8 cellular contexts compared by ENCODE assay signal in the genomic region with DNA sequence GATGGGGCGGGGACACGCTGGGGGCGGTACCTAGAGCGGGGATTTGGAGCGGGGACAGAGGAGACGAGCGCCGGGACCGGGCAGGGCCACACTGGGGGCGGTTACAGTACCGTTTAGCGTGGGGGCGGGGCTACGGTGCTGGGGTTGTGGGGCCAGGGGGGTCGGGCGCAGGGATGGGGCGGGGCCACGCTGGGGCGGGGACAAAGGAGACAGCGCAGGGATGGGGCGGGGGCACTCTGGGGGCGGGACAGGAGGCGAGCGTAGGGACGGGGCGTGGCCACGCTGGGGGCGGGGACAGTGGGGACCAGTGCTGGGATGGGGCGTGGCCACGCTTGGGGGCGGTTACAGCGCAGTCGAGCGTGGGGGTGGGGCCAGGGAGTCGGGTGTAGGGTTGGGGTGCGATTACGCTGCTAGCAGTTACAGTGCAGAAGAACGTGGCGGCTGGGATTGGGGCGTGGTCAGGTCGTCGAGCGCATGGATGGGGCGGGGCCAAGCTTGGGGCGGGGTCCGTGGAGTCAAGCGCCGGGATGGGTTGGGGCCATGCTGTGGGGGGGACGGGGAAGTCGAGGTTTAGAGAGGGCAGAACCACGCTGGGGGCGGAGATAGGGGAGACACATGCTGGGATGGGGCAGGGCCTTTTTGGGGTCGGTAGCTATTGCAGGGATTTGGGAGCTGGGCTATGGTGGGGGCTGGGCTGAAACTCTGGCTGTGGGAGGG. TPM values are rescaled to one million over a fixed set of nuclear protein-coding genes. Genes with fewer than 3 reads are reported as not detected.
DNase-seq lines count a peak whose midpoint lies in the region; ATAC-seq and TF ChIP-seq lines count a peak whose summit lies in the region.

No MANE protein-coding gene starts in this region.

- ATAC-seq in CD8-positive, alpha-beta T cell: peak; percentile 74
- peak; percentile 53 for ATAC-seq in GM21515 (IDR thresholded peaks at IDR 0.05; ENCODE audit: unreplicated experiment)

- no peaks in the 10 kb centered on the region for H3K9me3 Mint-ChIP-seq in CD8-positive, alpha-beta T cell

- peak overlapping the region; percentile 86 for H3K4me3 ChIP-seq in CD8-positive, alpha-beta T cell (ENCODE audit: low read depth, low read length)
- H3K4me3 ChIP-seq in HUES64 (ENCODE audit: low read length) (peak overlapping the region; percentile 84), NT2/D1 (ENCODE audit: insufficient read length, low read depth) (peak overlapping the region; percentile 91), endocrine pancreas (ENCODE audit: control insufficient read depth, insufficient read depth, low read length) (no peak overlapping the region), mesodermal cell (ENCODE audit: extremely low read depth, insufficient read depth, low read length, poor library complexity, severe bottlenecking) (peak overlapping the region; percentile 88)

- no peaks in the 10 kb centered on the region for H3K27me3 ChIP-seq in CD8-positive, alpha-beta T cell (ENCODE audit: insufficient read depth, low read length)
- no peaks in the 10 kb centered on the region for H3K27me3 ChIP-seq in HUES64 (ENCODE audit: insufficient read depth, low read length)
- no peaks in the 10 kb centered on the region for H3K27me3 ChIP-seq in NT2/D1 (ENCODE audit: insufficient read depth, insufficient read length)
- H3K27me3 ChIP-seq in endocrine pancreas (ENCODE audit: control insufficient read depth, insufficient read depth, low read length): no peaks in the 10 kb centered on the region

- H3K27me3 Mint-ChIP-seq in CD8-positive, alpha-beta T cell (ENCODE audit: low read depth): no peaks in the 10 kb centered on the region

- 2% methylated on average over 53 of the region's 53 CpGs for WGBS in HUES64
- WGBS in mesodermal cell (ENCODE audit: insufficient coverage in 2 of 2), 2 experiments: 2% methylated on average over 13 to 25 of the region's 53 CpGs

- H3K36me3 ChIP-seq in CD8-positive, alpha-beta T cell (ENCODE audit: insufficient read depth, low read length): peaks cover 9% of the 10 kb centered on the region
- H3K36me3 ChIP-seq in HUES64 (ENCODE audit: insufficient read depth, low read length): peaks cover 17% of the 10 kb centered on the region
- H3K36me3 ChIP-seq in NT2/D1 (ENCODE audit: insufficient read depth, insufficient read length, low read length): peaks cover 41% of the 10 kb centered on the region
- no peaks in the 10 kb centered on the region for H3K36me3 ChIP-seq in endocrine pancreas (ENCODE audit: control insufficient read depth, insufficient read depth, low read length)
- peaks cover 32% of the 10 kb centered on the region for H3K36me3 ChIP-seq in mesodermal cell (ENCODE audit: control insufficient read depth, insufficient read depth, low read length)

- peaks cover 12% of the 10 kb centered on the region for H3K4me1 ChIP-seq in CD8-positive, alpha-beta T cell (ENCODE audit: insufficient read depth, low read length)
- H3K4me1 ChIP-seq in HUES64 (ENCODE audit: insufficient read depth, low read length) (peaks cover 7% of the 10 kb centered on the region), NT2/D1 (ENCODE audit: insufficient read depth, insufficient read length) (peaks cover 31% of the 10 kb centered on the region), endocrine pancreas (ENCODE audit: control insufficient read depth, insufficient read depth, low read length) (no peaks in the 10 kb centered on the region), mesodermal cell (ENCODE audit: control insufficient read depth, insufficient read depth, low read length, poor library complexity, severe bottlenecking) (peaks cover 5% of the 10 kb centered on the region)

- POLR2A ChIA-PET in CD8-positive, alpha-beta T cell (lab: Charles Lee): interaction anchor here (0.6 to 2.2 kb wide), 6 partner anchors 11 to 1257 kb away, joined by 3 to 27 read pairs (median 5); partner anchors contain the start of genes CLPP, GTF2F1, KHSRP and PET100

- peak overlapping the region; percentile 92 for H3K4me3 Mint-ChIP-seq in CD8-positive, alpha-beta T cell

- TF ChIP-seq CTCF in CD8-positive, alpha-beta T cell (IDR thresholded peaks at IDR 0.05): no peak

- CTCF ChIA-PET in CD8-positive, alpha-beta T cell (lab: Charles Lee): no interaction called here

- no peaks in the 10 kb centered on the region for H3K9me3 ChIP-seq in CD8-positive, alpha-beta T cell (ENCODE audit: low read length)
- no peaks in the 10 kb centered on the region for H3K9me3 ChIP-seq in HUES64 (ENCODE audit: insufficient read depth, low read depth, low read length)
- no peaks in the 10 kb centered on the region for H3K9me3 ChIP-seq in NT2/D1 (ENCODE audit: insufficient read depth, low read length)
- no peaks in the 10 kb centered on the region for H3K9me3 ChIP-seq in endocrine pancreas (ENCODE audit: control insufficient read depth, low read length)
- H3K9me3 ChIP-seq in mesodermal cell (ENCODE audit: control insufficient read depth, low read length): no peaks in the 10 kb centered on the region

- peaks cover 14% of the 10 kb centered on the region for H3K4me1 Mint-ChIP-seq in CD8-positive, alpha-beta T cell (ENCODE audit: low read depth)

- intact Hi-C loops in CD8-positive, alpha-beta T cell (cut with DNase I, micrococcal nuclease): loop anchor here (1.0 to 10.0 kb wide), 13 partner anchors 12 to 751 kb away; partner anchors contain the start of genes GTF2F1 (in 2 of the 2), CLPP (in 1 of the 2), DUS3L (in 1 of the 2) and GPR108 (in 1 of the 2)

- DNase-seq in CD8-positive, alpha-beta T cell: peak; percentile 96 to 99 (median 98)
- peak; percentile 96 for DNase-seq in NT2/D1 (ENCODE audit: low read depth, low spot score)
- DNase-seq in activated CD8-positive, alpha-beta memory T cell treated with anti-CD3 and anti-CD28 coated beads, Interleukin-2, amount 50 U/mL, for 1 hour (ENCODE audit: extremely low read depth): peak; percentile 94
- peak; percentile 93 for DNase-seq in stimulated activated CD8-positive, alpha-beta memory T cell treated with anti-CD3 and anti-CD28 coated beads, Interleukin-12 subunit alpha, Interleukin-12 subunit beta, amount 100 ng/mL, for 4 hours (ENCODE audit: low read depth)

- peak overlapping the region; percentile 93 for H3K27ac Mint-ChIP-seq in CD8-positive, alpha-beta T cell

- peak overlapping the region; percentile 80 for H3K9ac ChIP-seq in HUES64 (ENCODE audit: low read depth, low read length)
- H3K9ac ChIP-seq in NT2/D1 (ENCODE audit: insufficient read length, low read depth): peak overlapping the region; percentile 89
- H3K9ac ChIP-seq in endocrine pancreas (ENCODE audit: control insufficient read depth, insufficient read depth, low read length): peak overlapping the region; percentile 86

- peak overlapping the region; percentile 70 for H3K27ac ChIP-seq in CD8-positive, alpha-beta T cell (ENCODE audit: low read depth, low read length)
- H3K27ac ChIP-seq in HUES64 (ENCODE audit: low read depth, low read length) (peak overlapping the region; percentile 97), mesodermal cell (ENCODE audit: low read depth, low read length, severe bottlenecking) (peak overlapping the region; percentile 99)

- H3K36me3 Mint-ChIP-seq in CD8-positive, alpha-beta T cell: peaks cover 16% of the 10 kb centered on the region

RNA-seq across cellular contexts. Expression of gene ALKBH7, which starts 0.7 kb away (rescaled TPM):
- total RNA-seq in CD8-positive, alpha-beta T cell: 10 to 100 TPM; 63.6 to 66.2 TPM
- polyA plus RNA-seq in HUES64 (2013, experiment 1 of 2): 45.4 TPM
- 55.2 TPM for polyA plus RNA-seq in HUES64 (2013, experiment 2 of 2)
- polyA plus RNA-seq in mesodermal cell (2013, experiment 1 of 2): 66.9 TPM
- polyA plus RNA-seq in mesodermal cell (2013, experiment 2 of 2): 57.4 TPM

RNA-seq across cellular contexts. Expression of gene PSPN, which starts 2.5 kb away (rescaled TPM):
- total RNA-seq in CD8-positive, alpha-beta T cell: under 1 TPM; 0.76 to 0.92 TPM
- polyA plus RNA-seq in HUES64 (2013, experiment 1 of 2): 1.1 TPM
- 1.0 TPM for polyA plus RNA-seq in HUES64 (2013, experiment 2 of 2)
- polyA plus RNA-seq in mesodermal cell (2013, experiment 1 of 2): 1.8 TPM
- 1.2 TPM for polyA plus RNA-seq in mesodermal cell (2013, experiment 2 of 2)

RNA-seq across cellular contexts. Expression of gene CLPP, which starts 11.9 kb away (rescaled TPM):
- total RNA-seq in CD8-positive, alpha-beta T cell: 10 to 100 TPM; 58.9 to 60.8 TPM
- 65.7 TPM for polyA plus RNA-seq in HUES64 (2013, experiment 1 of 2)
- 73.4 TPM for polyA plus RNA-seq in HUES64 (2013, experiment 2 of 2)
- 107 TPM for polyA plus RNA-seq in mesodermal cell (2013, experiment 1 of 2)
- 80.0 TPM for polyA plus RNA-seq in mesodermal cell (2013, experiment 2 of 2)

RNA-seq across cellular contexts. Expression of gene GTF2F1, which starts 19.7 kb away (rescaled TPM):
- total RNA-seq in CD8-positive, alpha-beta T cell: 10 to 100 TPM; 65.2 to 67.9 TPM
- polyA plus RNA-seq in HUES64 (2013, experiment 1 of 2): 46.3 TPM
- 49.1 TPM for polyA plus RNA-seq in HUES64 (2013, experiment 2 of 2)
- polyA plus RNA-seq in mesodermal cell (2013, experiment 1 of 2): 60.0 TPM
- polyA plus RNA-seq in mesodermal cell (2013, experiment 2 of 2): 57.4 TPM

RNA-seq across cellular contexts. Expression of gene ACER1, which starts 39.8 kb away (rescaled TPM):
- 1 to 10 TPM; 1.7 to 2.6 TPM for total RNA-seq in CD8-positive, alpha-beta T cell
- not detected for polyA plus RNA-seq in HUES64 (2013, experiment 1 of 2)
- polyA plus RNA-seq in HUES64 (2013, experiment 2 of 2): not detected
- not detected for polyA plus RNA-seq in mesodermal cell (2013, experiment 1 of 2)
- not detected for polyA plus RNA-seq in mesodermal cell (2013, experiment 2 of 2)
